Comparison of ENCODE assay signal across 12 cellular contexts in the genomic region with DNA sequence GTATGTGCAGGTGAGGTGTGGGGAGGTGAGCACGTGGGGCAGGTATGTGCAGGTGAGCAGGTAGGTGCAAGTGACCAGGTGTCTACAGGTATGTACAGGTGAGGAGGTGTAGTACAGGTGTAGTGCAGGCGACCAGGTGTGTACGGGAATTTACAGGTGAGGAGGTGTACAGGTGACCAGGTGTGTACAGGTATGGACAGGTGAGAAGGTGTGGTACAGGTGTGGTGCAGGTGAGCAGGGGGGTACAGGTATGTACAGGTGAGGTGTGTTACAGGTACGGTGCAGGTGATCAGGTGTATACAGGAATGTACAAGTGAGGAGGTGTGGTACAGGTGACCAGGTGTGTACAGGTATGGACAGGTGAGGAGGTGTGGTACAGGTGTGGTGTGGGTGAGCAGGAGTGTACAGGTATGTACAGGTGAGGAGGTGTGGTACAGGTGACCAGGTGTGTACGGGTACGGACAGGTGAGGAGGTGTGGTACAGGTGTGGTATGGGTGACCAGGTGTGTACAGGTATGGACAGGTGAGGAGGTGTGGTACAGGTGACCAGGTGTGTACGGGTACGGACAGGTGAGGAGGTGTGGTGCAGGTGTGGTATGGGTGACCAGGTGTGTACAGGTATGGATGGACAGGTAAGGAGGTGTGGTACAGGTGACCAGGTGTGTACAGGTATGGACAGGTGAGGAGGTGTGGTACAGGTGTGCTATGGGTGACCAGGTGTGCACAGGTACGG. TPM values are rescaled to one million over a fixed set of nuclear protein-coding genes. Genes with fewer than 3 reads are reported as not detected.
DNase-seq lines count a peak whose midpoint lies in the region; ATAC-seq, FAIRE-seq and TF ChIP-seq lines count a peak whose summit lies in the region.
"Had no signal": no experiment of that assay in that cellular context is flagged by ENCODE, and none has a peak within 500 bp of the region (broad histone marks: within the 10 kb centered on the region; RNA-seq: fewer than 3 reads in every experiment).

No MANE protein-coding gene starts in this region.

- no peak overlapping the region for H2AFZ ChIP-seq in HepG2 (ENCODE audit: low read length)
- H2AFZ ChIP-seq: PC-9 had no signal

- TF ChIP-seq CTCF in AG10803 (conservative IDR thresholded peaks at IDR 0.05; ENCODE audit: low read length) (no peak), brain (conservative IDR thresholded peaks at IDR 0.05) (no peak), HepG2 (CRISPR knock-in tag; IDR thresholded peaks at IDR 0.05) (no peak)

- no peak for ATAC-seq in HepG2
- no peak for ATAC-seq in left colon
- no peak for ATAC-seq in GM18498 (IDR thresholded peaks at IDR 0.05; ENCODE audit: unreplicated experiment)

- peak overlapping the region in 4 of 5 experiments; percentile 9 to 81 (median 58) for H3K27ac Mint-ChIP-seq in brain

- H3K36me3 ChIP-seq in HepG2 (replicated peaks in 1 of 2; ENCODE audit: control insufficient read depth in 1 of 2, insufficient read depth in 2 of 2, low read length in 2 of 2): peaks cover 24 to 56% of the 10 kb centered on the region in 2 experiments

- FAIRE-seq in HepG2 (lab: Jason Lieb, UNC): no peak

- BruUV-seq in HepG2 (replicated peaks; lab: Mats Ljungman, UMichigan): no TSS peak

- no peaks in the 10 kb centered on the region for H3K4me1 ChIP-seq in HepG2 (ENCODE audit: insufficient read depth, low read length)
- H3K4me1 ChIP-seq: vagina had no signal

- no peaks in the 10 kb centered on the region for H3K4me1 Mint-ChIP-seq in brain

- no peak overlapping the region for H3K4me3 ChIP-seq in AG10803 (ENCODE audit: low read length)
- H3K4me3 ChIP-seq in HepG2 (replicated peaks in 1 of 3; ENCODE audit: insufficient read depth in 1 of 3, low read depth in 2 of 3, low read length in 3 of 3): no peak overlapping the region
- H3K4me3 ChIP-seq: PC-9, vagina had no signal

- peak overlapping the region in 2 of 5 experiments; percentile 45 to 55 for H3K4me3 Mint-ChIP-seq in brain

- CTCF ChIA-PET in HepG2 (lab: Yijun Ruan, JAX; ENCODE audit: low intra/inter-chr PET ratio, low total read pairs): no interaction called here

- peaks cover 9% of the 10 kb centered on the region; the same call in 1 of the 2 replicates for H4K20me1 ChIP-seq in HepG2 (ENCODE audit: insufficient read depth, low read length)

- H3K36me3 Mint-ChIP-seq in brain: peaks cover 35% of the 10 kb centered on the region

- no peaks in the 10 kb centered on the region for H3K27me3 ChIP-seq in HepG2 (ENCODE audit: control insufficient read depth in 1 of 2, insufficient read depth in 2 of 2, low read length in 2 of 2)
- H3K27me3 ChIP-seq: vagina had no signal

- no peak overlapping the region for H3K9ac ChIP-seq in HepG2 (ENCODE audit: insufficient read depth, low read depth, low read length)

- POLR2A ChIA-PET in HepG2 (lab: Yijun Ruan, JAX): no interaction called here

- in situ Hi-C loops in HepG2 (cut with HindIII; ENCODE audit: extremely low pct_ligation_motif_present, low pct_unique_long_range_greater_than_20kb): no loop called here

- no peak overlapping the region for H3K27ac ChIP-seq in HepG2 (ENCODE audit: extremely low read length, insufficient read depth, low read length)
- H3K27ac ChIP-seq: PC-9, vagina had no signal

- H3K9me3 Mint-ChIP-seq in brain: peaks cover 0 to 11% (median 3%) of the 10 kb centered on the region in 5 experiments

- H3K4me2 ChIP-seq in HepG2 (ENCODE audit: low read depth, low read length): no peak overlapping the region
- H3K4me2 ChIP-seq: PC-9 had no signal

- DNase-seq in AG10803 (ENCODE audit: low read depth) (peak; percentile 66), HCEC 1CT (peak; percentile 16), HepG2 (ENCODE audit: low spot score) (no peak), SW480 (ENCODE audit: low spot score) (no peak), NOMO-1 treated with DMSO at 0.1 percent for 48 hours (lab: John Stamatoyannopoulos, UW; ENCODE audit: unreplicated experiment) (no peak), left colon (no peak)
- DNase-seq: activated CD4-positive, alpha-beta T cell treated with anti-CD3 and anti-CD28 coated beads for 4 hours; NCI-H2081; PC-9 had no signal

- no peaks in the 10 kb centered on the region for H3K79me2 ChIP-seq in HepG2 (ENCODE audit: insufficient read depth, low read length)

- 94% methylated on average over 9 of the region's 9 CpGs for WGBS in HepG2 (ENCODE audit: low lambda C conversion rate)

- no peak for TF ChIP-seq POLR2A in HepG2 (IDR thresholded peaks at IDR 0.05; ENCODE audit: insufficient read depth in 1 of 2, low read depth in 2 of 2, low read length in 2 of 2)

- intact Hi-C loops in HepG2 (cut with micrococcal nuclease; ENCODE audit: unreplicated experiment): no loop called here
- intact Hi-C loops in left colon (cut with DNase I, micrococcal nuclease): no loop called here

- H3K27me3 Mint-ChIP-seq in brain: peaks cover 2% of the 10 kb centered on the region

- H3K9me3 ChIP-seq in HepG2 (ENCODE audit: low read length): no peaks in the 10 kb centered on the region
- H3K9me3 ChIP-seq: vagina had no signal

- no peak for TF ChIP-seq RAD21 in HepG2 (CRISPR knock-in tag; IDR thresholded peaks at IDR 0.05)

- no peak for TF ChIP-seq EP300 in HepG2 (IDR thresholded peaks at IDR 0.05; ENCODE audit: low read depth in 2 of 2, low read length in 2 of 2)
- TF ChIP-seq EP300 in HepG2 (CRISPR knock-in tag; IDR thresholded peaks at IDR 0.05; ENCODE audit: borderline replicate concordance): no peak

TF ChIP-seq in HepG2, 621 proteins besides CTCF, POLR2A, EP300 and RAD21 (continues in another document):
- TF ChIP-seq JUNB (CRISPR knock-in tag; IDR thresholded peaks at IDR 0.05; ENCODE audit: borderline replicate concordance) (0 out of 2 replicates have a peak, but pooled peaks have one; percentile 20), KLF16 (CRISPR knock-in tag; IDR thresholded peaks at IDR 0.05) (0 out of 4 replicates have a peak, but pooled peaks of 1 of the 2 experiments have one; percentile 18)

RNA-seq across cellular contexts. Expression of a gene that starts 12.8 kb away (rescaled TPM):
- polyA plus RNA-seq in brain (ENCODE audit: insufficient read depth, low read depth, low replicate concordance): 131 TPM
- total RNA-seq in HepG2 (2016; rRNA removed; fragmentation: Illumina TruSeq; extraction: Trizol): 13.0 and 17.0 TPM in 2 replicates
- total RNA-seq in HepG2 (2016; cell fraction: cytosol; rRNA removed; fragmentation: Illumina TruSeq; extraction: Trizol; ENCODE audit: low read depth): 18.8 and 21.7 TPM in 2 replicates
- 11.4 and 16.1 TPM in 2 replicates for total RNA-seq in HepG2 (2016; cell fraction: insoluble cytoplasmic fraction; rRNA removed; fragmentation: Illumina TruSeq; extraction: Trizol)
- total RNA-seq in HepG2 (2016; cell fraction: membrane; rRNA removed; fragmentation: Illumina TruSeq; extraction: Trizol): 40.2 and 47.3 TPM in 2 replicates
- total RNA-seq in HepG2 (2016; cell fraction: nucleus; rRNA removed; fragmentation: Illumina TruSeq; extraction: Trizol): 7.6 and 10.0 TPM in 2 replicates
- polyA plus RNA-seq in HepG2 (2011; rRNA removed): 40.4 and 51.0 TPM in 2 replicates
- 44.2 and 56.2 TPM in 2 replicates for polyA plus RNA-seq in HepG2 (2011; cell fraction: cytosol; rRNA removed)
- 31.7 and 32.2 TPM in 2 replicates for polyA plus RNA-seq in HepG2 (2011; cell fraction: nucleus; rRNA removed)
- polyA plus RNA-seq in HepG2 (2012): 16.4 and 30.0 TPM in 2 replicates
- polyA plus RNA-seq in HepG2 (2016; cell fraction: cytosol; fragmentation: Illumina TruSeq; extraction: Trizol; ENCODE audit: low read depth): 60.8 and 72.2 TPM in 2 replicates
- 33.1 and 40.9 TPM in 2 replicates for polyA plus RNA-seq in HepG2 (2016; cell fraction: insoluble cytoplasmic fraction; fragmentation: Illumina TruSeq; extraction: Trizol; ENCODE audit: low read depth)
- 102 TPM in 2 replicates for polyA plus RNA-seq in HepG2 (2016; cell fraction: membrane; fragmentation: Illumina TruSeq; extraction: Trizol; ENCODE audit: low read depth)
- 31.0 and 33.1 TPM in 2 replicates for polyA plus RNA-seq in HepG2 (2016; cell fraction: nucleus; fragmentation: Illumina TruSeq; extraction: Trizol; ENCODE audit: insufficient read depth, low read depth)
- polyA minus RNA-seq in HepG2 (2011; rRNA and poly(A)+ RNA removed; ENCODE audit: low replicate concordance): 5.9 and 53.2 TPM in 2 replicates
- polyA minus RNA-seq in HepG2 (2011; cell fraction: cytosol; rRNA and poly(A)+ RNA removed): 23.0 and 26.9 TPM in 2 replicates
- 9.8 and 13.2 TPM in 2 replicates for polyA minus RNA-seq in HepG2 (2011; cell fraction: nucleus; rRNA and poly(A)+ RNA removed)
- total RNA-seq in left colon: 1 to 10 TPM; 3.8 to 4.9 TPM

RNA-seq across cellular contexts. Expression of a gene that starts 45.0 kb away (rescaled TPM):
- polyA plus RNA-seq in brain (ENCODE audit: insufficient read depth, low read depth, low replicate concordance) (not detected), HepG2 (2011; rRNA removed) (0.03 TPM in 1 of 2 replicates, not detected in the other)
- total RNA-seq in HepG2 (2016; rRNA removed; fragmentation: Illumina TruSeq; extraction: Trizol) (not detected in 2 replicates), left colon (not detected)
- total RNA-seq in HepG2 (2016; cell fraction: cytosol; rRNA removed; fragmentation: Illumina TruSeq; extraction: Trizol; ENCODE audit: low read depth): not detected in 2 replicates
- not detected in 2 replicates for total RNA-seq in HepG2 (2016; cell fraction: insoluble cytoplasmic fraction; rRNA removed; fragmentation: Illumina TruSeq; extraction: Trizol)
- not detected in 2 replicates for total RNA-seq in HepG2 (2016; cell fraction: membrane; rRNA removed; fragmentation: Illumina TruSeq; extraction: Trizol)
- not detected in 2 replicates for total RNA-seq in HepG2 (2016; cell fraction: nucleus; rRNA removed; fragmentation: Illumina TruSeq; extraction: Trizol)
- polyA plus RNA-seq in HepG2 (2011; cell fraction: cytosol; rRNA removed): not detected in 2 replicates
- polyA plus RNA-seq in HepG2 (2011; cell fraction: nucleus; rRNA removed): not detected in 2 replicates
- not detected in 2 replicates for polyA plus RNA-seq in HepG2 (2012)
- not detected in 2 replicates for polyA plus RNA-seq in HepG2 (2016; cell fraction: cytosol; fragmentation: Illumina TruSeq; extraction: Trizol; ENCODE audit: low read depth)
- not detected in 2 replicates for polyA plus RNA-seq in HepG2 (2016; cell fraction: insoluble cytoplasmic fraction; fragmentation: Illumina TruSeq; extraction: Trizol; ENCODE audit: low read depth)
- polyA plus RNA-seq in HepG2 (2016; cell fraction: membrane; fragmentation: Illumina TruSeq; extraction: Trizol; ENCODE audit: low read depth): not detected in 2 replicates
- polyA plus RNA-seq in HepG2 (2016; cell fraction: nucleus; fragmentation: Illumina TruSeq; extraction: Trizol; ENCODE audit: insufficient read depth, low read depth): not detected in 2 replicates
- not detected in 2 replicates for polyA minus RNA-seq in HepG2 (2011; rRNA and poly(A)+ RNA removed; ENCODE audit: low replicate concordance)
- not detected in 2 replicates for polyA minus RNA-seq in HepG2 (2011; cell fraction: cytosol; rRNA and poly(A)+ RNA removed)
- 0.13 TPM in 1 of 2 replicates, not detected in the other for polyA minus RNA-seq in HepG2 (2011; cell fraction: nucleus; rRNA and poly(A)+ RNA removed)
- total RNA-seq: PC-9, vagina had no signal

Comparison
In these comparisons a context has a peak if more than half of its experiments do, and no peak if none do; other contexts are left out.
1. DNase-seq: peak in AG10803 (single experiment) and HCEC 1CT (single experiment); none in HepG2 (single experiment), SW480 (single experiment), NOMO-1 treated with DMSO at 0.1 percent for 48 hours (single experiment) and left colon (0 of 2).